Comparison of ENCODE assay signal across 8 cellular contexts in genomic region chr6:28648878-28649375, GRCh38.
DNase-seq lines count a peak whose midpoint lies in the region; ATAC-seq, FAIRE-seq and TF ChIP-seq lines count a peak whose summit lies in the region.

No MANE protein-coding gene starts in this region.

- peak overlapping the region; percentile 90 for H3K4me2 ChIP-seq in astrocyte (ENCODE audit: low read length)

- H4K20me1 ChIP-seq in astrocyte (ENCODE audit: insufficient read depth, low read length) = no peaks in the 10 kb centered on the region

- no peaks in the 10 kb centered on the region for H3K36me3 Mint-ChIP-seq in HFFc6 (ENCODE audit: low read depth)
- no peaks in the 10 kb centered on the region for H3K36me3 Mint-ChIP-seq in astrocyte (ENCODE audit: low read depth, unreplicated experiment)

- H3K27ac Mint-ChIP-seq in HFFc6 = peak overlapping the region; percentile 84
- peak overlapping the region; percentile 91 for H3K27ac Mint-ChIP-seq in astrocyte (ENCODE audit: unreplicated experiment)

- H3K4me3 Mint-ChIP-seq in HFFc6 (peak overlapping the region; percentile 96), astrocyte (ENCODE audit: unreplicated experiment) (peak overlapping the region; percentile 97)

- no peak for TF ChIP-seq CTCF in HFFc6 (IDR thresholded peaks at IDR 0.05)
- no peak for TF ChIP-seq CTCF in astrocyte (IDR thresholded peaks at IDR 0.05; ENCODE audit: insufficient read depth, low read depth, low read length)

- H3K4me1 Mint-ChIP-seq in HFFc6 (ENCODE audit: low read depth) (peaks cover 23% of the 10 kb centered on the region), astrocyte (ENCODE audit: low read depth, unreplicated experiment) (peaks cover 2% of the 10 kb centered on the region)

- H3K4me1 ChIP-seq in astrocyte (ENCODE audit: insufficient read depth, low read length) (peaks cover 4% of the 10 kb centered on the region), muscle layer of colon (ENCODE audit: insufficient read depth, low read length) (no peaks in the 10 kb centered on the region)

- H2AFZ ChIP-seq in astrocyte (ENCODE audit: low read depth, low read length) = peak overlapping the region; percentile 90

- H3K27me3 ChIP-seq in astrocyte (ENCODE audit: insufficient read depth, low read length) (peaks cover 2% of the 10 kb centered on the region), muscle layer of colon (ENCODE audit: control insufficient read depth in 1 of 2, insufficient read depth in 2 of 2, low read length in 2 of 2) (peaks cover 11 to 19% of the 10 kb centered on the region in 2 donors)

- H3K27ac ChIP-seq in astrocyte (ENCODE audit: low read depth, low read length) (peak overlapping the region; percentile 41), muscle layer of colon (ENCODE audit: low read depth, low read length) (no peak overlapping the region)

- H3K27me3 Mint-ChIP-seq in HFFc6 (ENCODE audit: insufficient read depth) (peaks cover 3% of the 10 kb centered on the region), astrocyte (ENCODE audit: low read depth, unreplicated experiment) (peaks cover 2% of the 10 kb centered on the region)

- DNase-seq in AG20443 (ENCODE audit: low spot score) = peak; percentile 25
- no peak for DNase-seq in HFFc6
- DNase-seq in astrocyte (ENCODE audit: low read depth) = no peak
- no peak for DNase-seq in superior temporal gyrus (ENCODE audit: extremely low spot score)
- DNase-seq in AG08396 (ENCODE audit: low spot score) = no peak

- H3K9me3 ChIP-seq in astrocyte (ENCODE audit: insufficient read depth, low read depth, low read length) = no peaks in the 10 kb centered on the region
- no peaks in the 10 kb centered on the region for H3K9me3 ChIP-seq in muscle layer of colon (ENCODE audit: low read length)

- H3K9me3 Mint-ChIP-seq in HFFc6 (no peaks in the 10 kb centered on the region), astrocyte (ENCODE audit: unreplicated experiment) (no peaks in the 10 kb centered on the region)

- H3K4me3 ChIP-seq in astrocyte (ENCODE audit: insufficient read depth, low read depth, low read length) (peak overlapping the region; percentile 94), muscle layer of colon (ENCODE audit: low read depth in 1 of 2, low read length in 2 of 2) (peak overlapping the region; percentile 16 to 80)

- H3K36me3 ChIP-seq in astrocyte (ENCODE audit: insufficient read depth, low read length) = no peaks in the 10 kb centered on the region
- H3K36me3 ChIP-seq in muscle layer of colon (ENCODE audit: insufficient read depth, low read length) = no peaks in the 10 kb centered on the region

- no peak for FAIRE-seq in astrocyte (lab: Jason Lieb, UNC)

- H3K9ac ChIP-seq in astrocyte (ENCODE audit: low read length) (peak overlapping the region; percentile 82), muscle layer of colon (ENCODE audit: low read length) (no peak overlapping the region)

- H3K79me2 ChIP-seq in astrocyte (ENCODE audit: insufficient read depth, low read length) = no peaks in the 10 kb centered on the region

- ATAC-seq in GM21515 (IDR thresholded peaks at IDR 0.05; ENCODE audit: unreplicated experiment) (no peak), HG02973 (IDR thresholded peaks at IDR 0.05; ENCODE audit: unreplicated experiment) (no peak)
